Comparison of ENCODE assay signal across 1 cellular context in genomic region chr9:131697097-131697496, GRCh38.
TF ChIP-seq lines count a peak whose summit lies in the region.

No MANE protein-coding gene starts in this region.

TF ChIP-seq in GM23338, 12 proteins besides CTCF, POLR2A, EP300 and RAD21 (continued from another document):
- TF ChIP-seq, protein P1, sequence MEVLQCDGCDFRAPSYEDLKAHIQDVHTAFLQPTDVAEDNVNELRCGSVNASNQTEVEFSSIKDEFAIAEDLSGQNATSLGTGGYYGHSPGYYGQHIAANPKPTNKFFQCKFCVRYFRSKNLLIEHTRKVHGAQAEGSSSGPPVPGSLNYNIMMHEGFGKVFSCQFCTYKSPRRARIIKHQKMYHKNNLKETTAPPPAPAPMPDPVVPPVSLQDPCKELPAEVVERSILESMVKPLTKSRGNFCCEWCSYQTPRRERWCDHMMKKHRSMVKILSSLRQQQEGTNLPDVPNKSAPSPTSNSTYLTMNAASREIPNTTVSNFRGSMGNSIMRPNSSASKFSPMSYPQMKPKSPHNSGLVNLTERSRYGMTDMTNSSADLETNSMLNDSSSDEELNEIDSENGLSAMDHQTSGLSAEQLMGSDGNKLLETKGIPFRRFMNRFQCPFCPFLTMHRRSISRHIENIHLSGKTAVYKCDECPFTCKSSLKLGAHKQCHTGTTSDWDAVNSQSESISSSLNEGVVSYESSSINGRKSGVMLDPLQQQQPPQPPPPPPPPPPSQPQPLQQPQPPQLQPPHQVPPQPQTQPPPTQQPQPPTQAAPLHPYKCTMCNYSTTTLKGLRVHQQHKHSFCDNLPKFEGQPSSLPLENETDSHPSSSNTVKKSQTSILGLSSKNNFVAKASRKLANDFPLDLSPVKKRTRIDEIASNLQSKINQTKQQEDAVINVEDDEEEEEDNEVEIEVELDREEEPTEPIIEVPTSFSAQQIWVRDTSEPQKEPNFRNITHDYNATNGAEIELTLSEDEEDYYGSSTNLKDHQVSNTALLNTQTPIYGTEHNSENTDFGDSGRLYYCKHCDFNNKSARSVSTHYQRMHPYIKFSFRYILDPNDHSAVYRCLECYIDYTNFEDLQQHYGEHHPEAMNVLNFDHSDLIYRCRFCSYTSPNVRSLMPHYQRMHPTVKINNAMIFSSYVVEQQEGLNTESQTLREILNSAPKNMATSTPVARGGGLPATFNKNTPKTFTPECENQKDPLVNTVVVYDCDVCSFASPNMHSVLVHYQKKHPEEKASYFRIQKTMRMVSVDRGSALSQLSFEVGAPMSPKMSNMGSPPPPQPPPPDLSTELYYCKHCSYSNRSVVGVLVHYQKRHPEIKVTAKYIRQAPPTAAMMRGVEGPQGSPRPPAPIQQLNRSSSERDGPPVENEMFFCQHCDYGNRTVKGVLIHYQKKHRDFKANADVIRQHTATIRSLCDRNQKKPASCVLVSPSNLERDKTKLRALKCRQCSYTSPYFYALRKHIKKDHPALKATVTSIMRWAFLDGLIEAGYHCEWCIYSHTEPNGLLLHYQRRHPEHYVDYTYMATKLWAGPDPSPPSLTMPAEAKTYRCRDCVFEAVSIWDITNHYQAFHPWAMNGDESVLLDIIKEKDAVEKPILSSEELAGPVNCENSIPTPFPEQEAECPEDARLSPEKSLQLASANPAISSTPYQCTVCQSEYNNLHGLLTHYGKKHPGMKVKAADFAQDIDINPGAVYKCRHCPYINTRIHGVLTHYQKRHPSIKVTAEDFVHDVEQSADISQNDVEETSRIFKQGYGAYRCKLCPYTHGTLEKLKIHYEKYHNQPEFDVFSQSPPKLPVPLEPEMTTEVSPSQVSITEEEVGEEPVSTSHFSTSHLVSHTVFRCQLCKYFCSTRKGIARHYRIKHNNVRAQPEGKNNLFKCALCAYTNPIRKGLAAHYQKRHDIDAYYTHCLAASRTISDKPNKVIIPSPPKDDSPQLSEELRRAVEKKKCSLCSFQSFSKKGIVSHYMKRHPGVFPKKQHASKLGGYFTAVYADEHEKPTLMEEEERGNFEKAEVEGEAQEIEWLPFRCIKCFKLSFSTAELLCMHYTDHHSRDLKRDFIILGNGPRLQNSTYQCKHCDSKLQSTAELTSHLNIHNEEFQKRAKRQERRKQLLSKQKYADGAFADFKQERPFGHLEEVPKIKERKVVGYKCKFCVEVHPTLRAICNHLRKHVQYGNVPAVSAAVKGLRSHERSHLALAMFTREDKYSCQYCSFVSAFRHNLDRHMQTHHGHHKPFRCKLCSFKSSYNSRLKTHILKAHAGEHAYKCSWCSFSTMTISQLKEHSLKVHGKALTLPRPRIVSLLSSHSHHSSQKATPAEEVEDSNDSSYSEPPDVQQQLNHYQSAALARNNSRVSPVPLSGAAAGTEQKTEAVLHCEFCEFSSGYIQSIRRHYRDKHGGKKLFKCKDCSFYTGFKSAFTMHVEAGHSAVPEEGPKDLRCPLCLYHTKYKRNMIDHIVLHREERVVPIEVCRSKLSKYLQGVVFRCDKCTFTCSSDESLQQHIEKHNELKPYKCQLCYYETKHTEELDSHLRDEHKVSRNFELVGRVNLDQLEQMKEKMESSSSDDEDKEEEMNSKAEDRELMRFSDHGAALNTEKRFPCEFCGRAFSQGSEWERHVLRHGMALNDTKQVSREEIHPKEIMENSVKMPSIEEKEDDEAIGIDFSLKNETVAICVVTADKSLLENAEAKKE (CRISPR knock-in tag; IDR thresholded peaks at IDR 0.05), result no peak
- no peak for TF ChIP-seq EZH2phosphoT487 (IDR thresholded peaks at IDR 0.05; ENCODE audit: unreplicated experiment)
- TF ChIP-seq EZH2 (IDR thresholded peaks at IDR 0.05; ENCODE audit: low read depth, unreplicated experiment), result no peak
- no peak for TF ChIP-seq CREB1 (CRISPR knock-in tag; IDR thresholded peaks at IDR 0.05; ENCODE audit: low read depth)
- no peak for TF ChIP-seq POLR2AphosphoS5 (IDR thresholded peaks at IDR 0.05; ENCODE audit: low read depth)
- TF ChIP-seq STAT1 (IDR thresholded peaks at IDR 0.05; ENCODE audit: unreplicated experiment), result no peak
- TF ChIP-seq ZNF331 (CRISPR knock-in tag; IDR thresholded peaks at IDR 0.05; ENCODE audit: low read depth), result no peak
- TF ChIP-seq, protein P2, sequence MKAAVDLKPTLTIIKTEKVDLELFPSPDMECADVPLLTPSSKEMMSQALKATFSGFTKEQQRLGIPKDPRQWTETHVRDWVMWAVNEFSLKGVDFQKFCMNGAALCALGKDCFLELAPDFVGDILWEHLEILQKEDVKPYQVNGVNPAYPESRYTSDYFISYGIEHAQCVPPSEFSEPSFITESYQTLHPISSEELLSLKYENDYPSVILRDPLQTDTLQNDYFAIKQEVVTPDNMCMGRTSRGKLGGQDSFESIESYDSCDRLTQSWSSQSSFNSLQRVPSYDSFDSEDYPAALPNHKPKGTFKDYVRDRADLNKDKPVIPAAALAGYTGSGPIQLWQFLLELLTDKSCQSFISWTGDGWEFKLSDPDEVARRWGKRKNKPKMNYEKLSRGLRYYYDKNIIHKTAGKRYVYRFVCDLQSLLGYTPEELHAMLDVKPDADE (IDR thresholded peaks at IDR 0.05), result no peak
- TF ChIP-seq JUNB (IDR thresholded peaks at IDR 0.05; ENCODE audit: unreplicated experiment), result no peak
